ENCODE assay signal across 22 cellular contexts in genomic region chr1:20994176-20994575, GRCh38.
A peak's percentile ranks its signal among the peaks of the same experiment; 100 is the strongest.
DNase-seq lines count a peak whose midpoint lies in the region; FAIRE-seq and TF ChIP-seq lines count a peak whose summit lies in the region.
"Had no signal": no experiment of that assay in that cellular context is flagged by ENCODE, and none has a peak within 500 bp of the region (broad histone marks: within the 10 kb centered on the region; RNA-seq: fewer than 3 reads in every experiment).

No MANE protein-coding gene starts in this region.

- no peak overlapping the region for H3K4me3 Mint-ChIP-seq in chondrocyte (ENCODE audit: unreplicated experiment)
- H3K4me3 Mint-ChIP-seq: CD8-positive, alpha-beta T cell had no signal

- POLR2A ChIA-PET in GM10248 (lab: Yijun Ruan, JAX): no interaction called here

- peaks cover 5% of the 10 kb centered on the region for H3K4me1 ChIP-seq in testis
- H3K4me1 ChIP-seq: Peyer's patch had no signal

- TF ChIP-seq POLR2A in GM12891 (IDR thresholded peaks at IDR 0.05; ENCODE audit: low read depth, low read length): no peak
- no peak for TF ChIP-seq POLR2A in testis (IDR thresholded peaks at IDR 0.05)

- no peak overlapping the region for H3K4me3 ChIP-seq in testis
- H3K4me3 ChIP-seq: MG63, Peyer's patch had no signal

- intact Hi-C loops in testis (cut with DNase I; ENCODE audit: low total_unique reads): no loop called here

- no peaks in the 10 kb centered on the region for H3K9me3 Mint-ChIP-seq in chondrocyte (ENCODE audit: low read depth)
- H3K9me3 Mint-ChIP-seq: CD8-positive, alpha-beta T cell had no signal

- peak; percentile 45 for FAIRE-seq in GM12891 (lab: Jason Lieb, UNC)
- FAIRE-seq: GM18507, HTR-8/SVneo had no signal

- peaks cover 21% of the 10 kb centered on the region for H3K4me1 Mint-ChIP-seq in chondrocyte (ENCODE audit: low read depth)

- H3K27ac Mint-ChIP-seq in chondrocyte (ENCODE audit: unreplicated experiment): peak overlapping the region; percentile 74
- H3K27ac Mint-ChIP-seq: CD8-positive, alpha-beta T cell had no signal

- peak; percentile 40 for DNase-seq in NCI-H1436 (lab: John Stamatoyannopoulos, UW)
- DNase-seq in NCI-H1436 treated with DMSO at 0.1 percent for 48 hours (lab: John Stamatoyannopoulos, UW): no peak
- no peak for DNase-seq in GM12891 (ENCODE audit: insufficient read length, low spot score)
- peak; percentile 22 for DNase-seq in M059J (ENCODE audit: low read depth)
- DNase-seq in chondrocyte (ENCODE audit: low spot score): no peak
- no peak for DNase-seq in testis
- no peak for DNase-seq in AG20443 (ENCODE audit: low spot score)
- DNase-seq in GM10248 (ENCODE audit: extremely low spot score): no peak
- DNase-seq: 8988T; AML-193; C1 segment of cervical spinal cord; CD8-positive, alpha-beta T cell; DND-41; GOT3; KG1; MG63; NCI-H1694 treated with DMSO at 0.1 percent for 48 hours; NCI-H2171; NCI-H524 treated with DMSO at 0.1 percent for 48 hours; Peyer's patch had no signal

- no peaks in the 10 kb centered on the region for H3K27me3 Mint-ChIP-seq in chondrocyte (ENCODE audit: low read depth)

- H3K36me3 Mint-ChIP-seq in chondrocyte (ENCODE audit: low read depth): peaks cover 1% of the 10 kb centered on the region

- TF ChIP-seq CTCF in chondrocyte (IDR thresholded peaks at IDR 0.05): no peak
- TF ChIP-seq CTCF in testis (IDR thresholded peaks at IDR 0.05): no peak
- no peak for TF ChIP-seq CTCF in GM10248 (IDR thresholded peaks at IDR 0.05; ENCODE audit: control extremely low read depth, extremely low read depth, low read depth, missing control alignments)

- H3K9me3 ChIP-seq in testis: no peaks in the 10 kb centered on the region
- H3K9me3 ChIP-seq: MG63, Peyer's patch had no signal

- no peaks in the 10 kb centered on the region for H3K36me3 ChIP-seq in testis (ENCODE audit: low read depth, missing control alignments)
- H3K36me3 ChIP-seq: MG63, Peyer's patch had no signal

- H3K27ac ChIP-seq in testis: no peak overlapping the region
- H3K27ac ChIP-seq: Peyer's patch had no signal

- 91 to 95% methylated on average over 1 of the region's 1 CpG for WGBS in testis, 2 donors

- CTCF ChIA-PET in GM10248 (lab: Yijun Ruan, JAX): interaction anchor here (0.9 to 1.4 kb wide), 2 partner anchors 17 to 201 kb away, joined by 3 to 4 read pairs; no protein-coding TSS in a partner anchor

- H3K27me3 ChIP-seq in testis: no peaks in the 10 kb centered on the region
- H3K27me3 ChIP-seq: MG63, Peyer's patch had no signal

TF ChIP-seq in GM12891, 5 proteins besides CTCF, POLR2A, EP300 and RAD21:
- TF ChIP-seq POU2F2 (IDR thresholded peaks at IDR 0.05; ENCODE audit: low read depth, low read length) (no peak), TAF1 (IDR thresholded peaks at IDR 0.05; ENCODE audit: low read depth, low read length) (no peak), PAX5 (IDR thresholded peaks at IDR 0.05; ENCODE audit: insufficient read depth, low read length, severe bottlenecking) (no peak), SPI1 (IDR thresholded peaks at IDR 0.05; ENCODE audit: low read depth, low read length) (no peak), POLR2AphosphoS5 (IDR thresholded peaks at IDR 0.05; ENCODE audit: low read depth, low read length) (no peak)

Comparison
In these comparisons a context has a peak if more than half of its experiments do, and no peak if none do; other contexts are left out.
1. DNase-seq: peak in NCI-H1436 (single experiment) and M059J (single experiment); none in NCI-H1436 treated with DMSO at 0.1 percent for 48 hours (single experiment), GM12891 (single experiment), chondrocyte (single experiment), testis (single experiment), AG20443 (single experiment) and GM10248 (single experiment).